In genomic region chr5:31375999-31376720, GRCh38 we compare ENCODE assay signal across 25 cellular contexts.
"Had no signal": no experiment of that assay in that cellular context is flagged by ENCODE, and none has a peak within 500 bp of the region (broad histone marks: within the 10 kb centered on the region; RNA-seq: fewer than 3 reads in every experiment).

No MANE protein-coding gene starts in this region.

- H3K36me3 ChIP-seq: esophagus squamous epithelium, gastrocnemius medialis, heart right ventricle, left lung, lower lobe of right lung had no signal

- H3K36me3 Mint-ChIP-seq: mesothelial cell of epicardium; naive B cell; naive thymus-derived CD8-positive, alpha-beta T cell had no signal

- H3K4me3 ChIP-seq: esophagus squamous epithelium, gastrocnemius medialis, heart right ventricle, left lung, lower lobe of right lung, mucosa of descending colon had no signal

- H3K27me3 Mint-ChIP-seq: dendritic cell treated with granulocyte-macrophage colony-stimulating factor and Interleukin-4, amounts not matched to agents 40 ng/mL and 50 ng/mL, for 4 days had no signal

- ATAC-seq: effector memory CD8-positive, alpha-beta T cell; esophagus mucosa; gastrocnemius medialis; heart right ventricle; left cardiac atrium; left lung; left ventricle myocardium superior; lower lobe of right lung; mucosa of descending colon; naive thymus-derived CD8-positive, alpha-beta T cell had no signal

- H3K27ac ChIP-seq: epithelial cell of prostate, esophagus squamous epithelium, gastrocnemius medialis, heart right ventricle, left lung, lower lobe of right lung had no signal

- H3K4me1 Mint-ChIP-seq: naive B cell; naive thymus-derived CD8-positive, alpha-beta T cell had no signal

- DNase-seq: cortex of kidney; effector CD8-positive, alpha-beta T cell; effector memory CD8-positive, alpha-beta T cell; endodermal cell; erythroblast; esophagus squamous epithelium; foreskin fibroblast; foreskin melanocyte; gastrocnemius medialis; glutamatergic neuron; head of caudate nucleus; heart right ventricle; hippocampal formation; left cardiac atrium; left lung; left ventricle myocardium superior; lower lobe of right lung; mesenchymal stem cell; mucosa of descending colon; naive B cell; naive thymus-derived CD8-positive, alpha-beta T cell had no signal

- H3K9me3 Mint-ChIP-seq: dendritic cell treated with granulocyte-macrophage colony-stimulating factor and Interleukin-4, amounts not matched to agents 40 ng/mL and 50 ng/mL, for 4 days; endodermal cell; mesothelial cell of epicardium; naive thymus-derived CD8-positive, alpha-beta T cell had no signal

- H3K4me1 ChIP-seq: esophagus squamous epithelium, gastrocnemius medialis, heart right ventricle, left lung, lower lobe of right lung had no signal

- H3K9me3 ChIP-seq: esophagus squamous epithelium, gastrocnemius medialis, heart right ventricle, left lung, lower lobe of right lung, mucosa of descending colon had no signal

- H3K4me3 Mint-ChIP-seq: dendritic cell treated with granulocyte-macrophage colony-stimulating factor and Interleukin-4, amounts not matched to agents 40 ng/mL and 50 ng/mL, for 4 days; effector memory CD8-positive, alpha-beta T cell; endodermal cell; mesothelial cell of epicardium; naive B cell; naive thymus-derived CD8-positive, alpha-beta T cell had no signal

- H3K27me3 ChIP-seq: gastrocnemius medialis, left lung had no signal

- H3K27ac Mint-ChIP-seq: dendritic cell treated with granulocyte-macrophage colony-stimulating factor and Interleukin-4, amounts not matched to agents 40 ng/mL and 50 ng/mL, for 4 days; effector memory CD8-positive, alpha-beta T cell; endodermal cell; mesothelial cell of epicardium; naive B cell; naive thymus-derived CD8-positive, alpha-beta T cell had no signal
